ENCODE assay signal across 29 cellular contexts in genomic region chr20:51118216-51118615, GRCh38.
"Had no signal": no experiment of that assay in that cellular context is flagged by ENCODE, and none has a peak within 500 bp of the region (broad histone marks: within the 10 kb centered on the region; RNA-seq: fewer than 3 reads in every experiment).

No MANE protein-coding gene starts in this region.

- H3K9me3 ChIP-seq: adrenal gland, body of pancreas, heart right ventricle, left ventricle myocardium inferior, pancreas, prostate gland, sigmoid colon, suprapubic skin, tibial nerve had no signal

- H3K9me3 Mint-ChIP-seq: activated naive CD4-positive, alpha-beta T cell treated with anti-CD3 and anti-CD28 coated beads for 36 hours; activated naive CD8-positive, alpha-beta T cell treated with anti-CD3 and anti-CD28 coated beads for 36 hours; naive thymus-derived CD4-positive, alpha-beta T cell had no signal

- FAIRE-seq: colon, pancreas, small intestine had no signal

- H3K36me3 ChIP-seq: adrenal gland, heart right ventricle, left ventricle myocardium inferior, pancreas, prostate gland, sigmoid colon, suprapubic skin, tibial nerve had no signal

- DNase-seq: activated CD4-positive, alpha-beta T cell treated with anti-CD3 and anti-CD28 coated beads for 4 hours; activated CD4-positive, alpha-beta T cell treated with anti-CD3 and anti-CD28 coated beads, Interleukin-2, amount 50 U/mL, for 48 hours; activated CD4-positive, CD25-positive, alpha-beta regulatory T cell; activated CD8-positive, alpha-beta memory T cell treated with anti-CD3 and anti-CD28 coated beads for 24 hours; activated effector memory CD4-positive, alpha-beta T cell treated with Interleukin-2 at 50 U/mL for 16 hours; activated naive CD4-positive, alpha-beta T cell treated with anti-CD3 and anti-CD28 coated beads for 36 hours; activated naive CD8-positive, alpha-beta T cell treated with anti-CD3 and anti-CD28 coated beads for 36 hours; adrenal gland; aorta; body of pancreas; effector CD8-positive, alpha-beta T cell; erythroblast; foreskin melanocyte; heart right ventricle; left ventricle myocardium inferior; naive thymus-derived CD4-positive, alpha-beta T cell; nucleus accumbens; retina; sigmoid colon; small intestine; stimulated activated CD4-positive, alpha-beta T cell treated with anti-CD3 and anti-CD28 coated beads, Interleukin-2, amount 100 ng/mL, for 24 hours; stimulated activated naive CD4-positive, alpha-beta T cell; T-helper 1 cell had no signal

- H3K27ac Mint-ChIP-seq: activated naive CD4-positive, alpha-beta T cell treated with anti-CD3 and anti-CD28 coated beads for 36 hours; activated naive CD8-positive, alpha-beta T cell treated with anti-CD3 and anti-CD28 coated beads for 36 hours; naive thymus-derived CD4-positive, alpha-beta T cell had no signal

- H3K4me1 ChIP-seq: adrenal gland, heart right ventricle, left ventricle myocardium inferior, pancreas, suprapubic skin, tibial nerve had no signal

- H3K36me3 Mint-ChIP-seq: activated naive CD8-positive, alpha-beta T cell treated with anti-CD3 and anti-CD28 coated beads for 36 hours; naive thymus-derived CD4-positive, alpha-beta T cell had no signal

- H3K4me3 Mint-ChIP-seq: activated naive CD4-positive, alpha-beta T cell treated with anti-CD3 and anti-CD28 coated beads for 36 hours; activated naive CD8-positive, alpha-beta T cell treated with anti-CD3 and anti-CD28 coated beads for 36 hours; naive thymus-derived CD4-positive, alpha-beta T cell had no signal

- H3K27me3 ChIP-seq: adrenal gland, body of pancreas, pancreas had no signal

- H3K27ac ChIP-seq: adrenal gland, body of pancreas, heart right ventricle, left ventricle myocardium inferior, pancreas, prostate gland, sigmoid colon, suprapubic skin, tibial nerve had no signal

- ATAC-seq: body of pancreas; heart right ventricle; naive thymus-derived CD4-positive, alpha-beta T cell; pancreas had no signal

- H3K4me3 ChIP-seq: adrenal gland, body of pancreas, heart right ventricle, left ventricle myocardium inferior, lung, pancreas, prostate gland, sigmoid colon, suprapubic skin, tibial nerve had no signal
